Comparison of ENCODE assay signal across 10 cellular contexts in genomic region chr14:66944872-66945271, GRCh38.
A peak's percentile ranks its signal among the peaks of the same experiment; 100 is the strongest.
DNase-seq lines count a peak whose midpoint lies in the region; TF ChIP-seq lines count a peak whose summit lies in the region.
"Had no signal": no experiment of that assay in that cellular context is flagged by ENCODE, and none has a peak within 500 bp of the region (broad histone marks: within the 10 kb centered on the region; RNA-seq: fewer than 3 reads in every experiment).

No MANE protein-coding gene starts in this region.

- H3K4me2 ChIP-seq in OCI-LY7 (ENCODE audit: low read length) (no peak overlapping the region), fibroblast of lung (ENCODE audit: extremely low read depth, insufficient read depth, low read length) (no peak overlapping the region)

- TF ChIP-seq CTCF in cardiac muscle cell (IDR thresholded peaks at IDR 0.05; ENCODE audit: low read depth, low read length), result no peak
- TF ChIP-seq CTCF in OCI-LY7 (conservative IDR thresholded peaks at IDR 0.05; ENCODE audit: low read length), result no peak
- TF ChIP-seq CTCF in fibroblast of lung (conservative IDR thresholded peaks at IDR 0.05 in 1 of 2, IDR thresholded peaks at IDR 0.05 in 1 of 2; ENCODE audit: low read depth in 1 of 2, low read length in 2 of 2), result no peak

- POLR2A ChIA-PET in OCI-LY7 (lab: Charles Lee), result no interaction called here

- no peak overlapping the region for H3K9ac ChIP-seq in fibroblast of lung (ENCODE audit: insufficient read depth, low read length)

- H3K9me3 ChIP-seq in cardiac muscle cell (ENCODE audit: low read depth) (no peaks in the 10 kb centered on the region), OCI-LY7 (ENCODE audit: low read length) (peaks cover 25% of the 10 kb centered on the region; the same call in 1 of the 2 replicates), fibroblast of lung (ENCODE audit: control insufficient read depth, insufficient read depth, low read depth, low read length) (peaks cover 1% of the 10 kb centered on the region)

- CTCF ChIA-PET in OCI-LY7 (lab: Charles Lee; ENCODE audit: unreplicated experiment), result no interaction called here

- intact Hi-C loops in cardiac septum (cut with DNase I) (no loop called here), OCI-LY7 (cut with micrococcal nuclease; ENCODE audit: unreplicated experiment) (no loop called here)

- H3K36me3 ChIP-seq in cardiac muscle cell (no peaks in the 10 kb centered on the region), OCI-LY7 (ENCODE audit: insufficient read depth, low read length) (no peaks in the 10 kb centered on the region), fibroblast of lung (ENCODE audit: control insufficient read depth, insufficient read depth, low read length) (no peaks in the 10 kb centered on the region)

- H3K9me2 ChIP-seq in OCI-LY7 (ENCODE audit: insufficient read depth, low read length), result no peaks in the 10 kb centered on the region

- no peak overlapping the region for H3K27ac ChIP-seq in cardiac muscle cell
- H3K27ac ChIP-seq in OCI-LY7 (ENCODE audit: low read depth, low read length, poor library complexity, severe bottlenecking), result no peak overlapping the region
- H3K27ac ChIP-seq in fibroblast of lung (ENCODE audit: insufficient read depth, low read length), result no peak overlapping the region
- H3K27ac ChIP-seq: C4-2B, VCaP had no signal

- BruUV-seq in OCI-LY7 (replicated peaks; lab: Mats Ljungman, UMichigan), result no TSS peak

- no peaks in the 10 kb centered on the region for H4K20me1 ChIP-seq in OCI-LY7 (ENCODE audit: insufficient read depth, low read length)
- H4K20me1 ChIP-seq in fibroblast of lung (ENCODE audit: control insufficient read depth, extremely low read depth, insufficient read depth, low read length), result no peaks in the 10 kb centered on the region

- no peaks in the 10 kb centered on the region for H3K79me2 ChIP-seq in OCI-LY7 (ENCODE audit: insufficient read depth, low read depth, low read length)
- no peaks in the 10 kb centered on the region for H3K79me2 ChIP-seq in fibroblast of lung (ENCODE audit: control insufficient read depth, insufficient read depth, low read length)

- H3K27me3 ChIP-seq in cardiac muscle cell (no peaks in the 10 kb centered on the region), fibroblast of lung (ENCODE audit: control insufficient read depth, insufficient read depth, low read length) (no peaks in the 10 kb centered on the region)

- H3K4me1 ChIP-seq in cardiac muscle cell (ENCODE audit: low read depth) (no peaks in the 10 kb centered on the region), OCI-LY7 (ENCODE audit: insufficient read depth, low read length, poor library complexity, severe bottlenecking) (no peaks in the 10 kb centered on the region), fibroblast of lung (ENCODE audit: control insufficient read depth, extremely low read depth, insufficient read depth, low read length) (no peaks in the 10 kb centered on the region)

- H2AFZ ChIP-seq in OCI-LY7 (ENCODE audit: low read length), result no peak overlapping the region
- no peak overlapping the region for H2AFZ ChIP-seq in fibroblast of lung (ENCODE audit: low read length)

- no peak overlapping the region for H3K4me3 ChIP-seq in cardiac muscle cell
- no peak overlapping the region for H3K4me3 ChIP-seq in OCI-LY7 (ENCODE audit: low read depth, low read length, poor library complexity, severe bottlenecking)
- H3K4me3 ChIP-seq in fibroblast of lung (replicated peaks in 1 of 4; ENCODE audit: control extremely low read depth in 1 of 4, insufficient read depth in 1 of 4, low read depth in 3 of 4, low read length in 4 of 4), result no peak overlapping the region

- DNase-seq in cardiac muscle cell (ENCODE audit: low read depth in 1 of 2, low spot score in 1 of 2), result peak; percentile 10 to 47
- no peak for DNase-seq in cardiac septum (ENCODE audit: low spot score)
- peak; percentile 24 for DNase-seq in OCI-LY7 (ENCODE audit: low spot score)
- DNase-seq in fibroblast of lung (ENCODE audit: low read depth in 2 of 2), result peak; percentile 51 to 55
- DNase-seq in smooth muscle cell of the brain vasculature (ENCODE audit: low read depth, low spot score), result peak; percentile 4
- DNase-seq in NCI-H82 (lab: John Stamatoyannopoulos, UW), result no peak
- DNase-seq in hippocampal formation (lab: John Stamatoyannopoulos, UW), result no peak
- no peak for DNase-seq in NCI-H1694 treated with DMSO at 0.1 percent for 48 hours (lab: John Stamatoyannopoulos, UW)

Comparison
In these comparisons a context has a peak if more than half of its experiments do, and no peak if none do; other contexts are left out.
1. DNase-seq: peak in cardiac muscle cell (2 of 2), OCI-LY7 (single experiment), fibroblast of lung (2 of 2) and smooth muscle cell of the brain vasculature (single experiment); none in cardiac septum (single experiment), NCI-H82 (single experiment), hippocampal formation (0 of 2) and NCI-H1694 treated with DMSO at 0.1 percent for 48 hours (single experiment).